In the genomic region with DNA sequence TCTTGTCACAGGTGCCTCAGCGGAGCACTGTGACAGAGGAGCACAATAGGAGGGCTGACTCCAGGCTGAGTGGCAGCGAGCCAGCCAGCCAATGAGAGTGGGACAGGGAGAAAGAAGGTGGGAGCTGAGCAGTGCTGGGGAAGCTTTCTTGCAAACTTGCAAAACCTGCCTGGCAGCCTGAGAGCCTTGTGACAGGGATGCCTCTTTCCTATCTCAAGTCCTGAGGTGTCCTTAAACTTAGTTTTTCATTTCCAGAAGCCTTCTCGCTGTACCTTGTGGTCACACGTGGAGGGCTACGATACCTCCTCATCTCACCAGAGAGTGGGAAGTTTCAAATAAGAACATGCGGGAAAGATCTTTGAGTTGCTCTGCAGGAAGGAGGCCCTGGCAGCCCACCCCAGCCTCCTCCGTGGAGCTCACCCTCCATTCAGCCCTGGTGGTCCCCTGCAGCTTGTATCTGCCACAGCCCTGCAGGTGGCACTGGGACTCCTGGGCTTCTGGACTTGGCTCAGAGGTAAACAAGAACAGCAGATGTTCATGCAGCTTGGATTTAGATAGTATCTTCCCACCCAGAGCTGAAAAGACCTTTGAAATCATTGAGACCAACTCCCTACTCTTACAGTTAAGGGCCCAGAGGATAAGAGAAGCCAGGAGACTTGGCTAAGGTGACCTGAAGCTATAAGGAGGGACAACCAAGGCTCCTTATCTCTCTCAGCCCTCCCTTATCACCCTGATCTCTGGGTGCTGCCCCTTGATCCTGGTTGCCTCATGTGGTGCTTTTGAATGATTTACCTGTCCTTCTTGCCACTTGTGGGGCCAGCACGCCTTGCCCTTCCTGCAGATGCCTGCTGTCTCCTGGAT, we compare ENCODE assay signal across 1 cellular context.
TF ChIP-seq lines count a peak whose summit lies in the region.

No MANE protein-coding gene starts in this region.

TF ChIP-seq in HepG2, 621 proteins besides CTCF, POLR2A, EP300 and RAD21 (continued from another document):
- TF ChIP-seq, protein P1, sequence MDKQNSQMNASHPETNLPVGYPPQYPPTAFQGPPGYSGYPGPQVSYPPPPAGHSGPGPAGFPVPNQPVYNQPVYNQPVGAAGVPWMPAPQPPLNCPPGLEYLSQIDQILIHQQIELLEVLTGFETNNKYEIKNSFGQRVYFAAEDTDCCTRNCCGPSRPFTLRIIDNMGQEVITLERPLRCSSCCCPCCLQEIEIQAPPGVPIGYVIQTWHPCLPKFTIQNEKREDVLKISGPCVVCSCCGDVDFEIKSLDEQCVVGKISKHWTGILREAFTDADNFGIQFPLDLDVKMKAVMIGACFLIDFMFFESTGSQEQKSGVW (CRISPR knock-in tag; IDR thresholded peaks at IDR 0.05; ENCODE audit: borderline replicate concordance) = no peak
- TF ChIP-seq NCOA1 (CRISPR knock-in tag; IDR thresholded peaks at IDR 0.05) (no peak), KAT8 (CRISPR knock-in tag; IDR thresholded peaks at IDR 0.05) (no peak), ZNF383 (CRISPR knock-in tag; IDR thresholded peaks at IDR 0.05; ENCODE audit: borderline replicate concordance) (no peak)
